ENCODE assay signal across 26 cellular contexts in the genomic region with DNA sequence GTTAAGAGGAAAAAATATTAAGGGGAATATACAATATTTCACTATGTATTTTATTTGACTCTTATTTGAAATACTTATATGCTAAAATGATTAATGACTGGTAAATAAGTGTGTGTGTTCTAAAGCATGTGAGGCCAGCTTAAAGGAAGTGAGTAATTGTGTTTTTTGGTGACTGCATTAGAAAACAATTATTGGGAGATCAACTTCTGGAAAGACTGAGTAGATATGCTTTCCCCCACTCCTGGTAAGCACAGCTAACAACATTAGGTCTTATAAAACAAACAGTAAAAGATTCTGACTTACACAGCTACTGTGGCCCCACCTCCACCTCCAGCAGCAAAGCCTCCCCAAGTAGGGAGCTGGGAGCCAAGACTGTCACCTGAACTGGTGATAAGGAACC.
DNase-seq lines count a peak whose midpoint lies in the region; FAIRE-seq and TF ChIP-seq lines count a peak whose summit lies in the region.
"Had no signal": no experiment of that assay in that cellular context is flagged by ENCODE, and none has a peak within 500 bp of the region (broad histone marks: within the 10 kb centered on the region; RNA-seq: fewer than 3 reads in every experiment).

No MANE protein-coding gene starts in this region.

- H3K9me3 ChIP-seq in sigmoid colon: peaks cover 0 to 2% (median 0%) of the 10 kb centered on the region in 4 donors
- H3K9me3 ChIP-seq: A549, ascending aorta had no signal

- H3K4me1 ChIP-seq in ACC112 (ENCODE audit: control insufficient read depth, insufficient read depth, low read length, unreplicated experiment): peaks cover 21% of the 10 kb centered on the region
- H3K4me1 ChIP-seq in sigmoid colon: no peaks in the 10 kb centered on the region
- H3K4me1 ChIP-seq: A549, ascending aorta had no signal

- H3K36me3 ChIP-seq in ACC112 (ENCODE audit: insufficient read depth, low read length) (no peaks in the 10 kb centered on the region), sigmoid colon (no peaks in the 10 kb centered on the region)
- H3K36me3 ChIP-seq: ascending aorta had no signal

- no peaks in the 10 kb centered on the region for H3K36me3 Mint-ChIP-seq in type B pancreatic cell

- intact Hi-C loops in sigmoid colon (cut with DNase I): no loop called here

- H3K27ac ChIP-seq in ACC112 (ENCODE audit: low read depth, low read length) (peak overlapping the region; percentile 70), RWPE1 (no peak overlapping the region), sigmoid colon (no peak overlapping the region)
- H3K27ac ChIP-seq: A549, ascending aorta, SK-N-MC had no signal

- DNase-seq in H54 (ENCODE audit: insufficient read length, low spot score) (peak; percentile 15), RWPE1 (ENCODE audit: low spot score) (peak; percentile 25), fibroblast of pulmonary artery (ENCODE audit: low read depth) (peak; percentile 38), HuH-7 (ENCODE audit: low spot score) (no peak), sigmoid colon (no peak), type B pancreatic cell (ENCODE audit: extremely low spot score, unreplicated experiment) (no peak)
- DNase-seq in stimulated activated CD4-positive, alpha-beta T cell treated with anti-CD3 and anti-CD28 coated beads, Interleukin-4, amount 100 ng/mL, for 4 hours: no peak
- DNase-seq: activated CD4-positive, alpha-beta T cell treated with anti-CD3 and anti-CD28 coated beads, Interleukin-2, amount 10 ng/mL, durations not matched to agents 24 days and 14 days; activated CD8-positive, alpha-beta memory T cell treated with anti-CD3 and anti-CD28 coated beads, Interleukin-2, amount 10 ng/mL, durations not matched to agents 7 days and 5 days; C1 segment of cervical spinal cord; Kasumi-1; left cardiac atrium; naive thymus-derived CD4-positive, alpha-beta T cell; NCI-H1092 treated with DMSO at 0.1 percent for 48 hours; NCI-H2081; NCI-H510A; stimulated activated CD4-positive, alpha-beta T cell treated with anti-CD3 and anti-CD28 coated beads, Interleukin-15, amount 100 ng/mL, for 24 hours; T-helper 17 cell had no signal

- H3K9me3 Mint-ChIP-seq in type B pancreatic cell: no peaks in the 10 kb centered on the region

- peak overlapping the region; percentile 51 for H2AFZ ChIP-seq in ACC112 (ENCODE audit: low read length, unreplicated experiment)

- H3K4me3 ChIP-seq in ACC112 (ENCODE audit: low read depth, low read length): peak overlapping the region; percentile 15; the same call in 1 of the 2 replicates
- no peak overlapping the region for H3K4me3 ChIP-seq in fibroblast of pulmonary artery (replicated peaks; ENCODE audit: low read depth, low read length)
- no peak overlapping the region for H3K4me3 ChIP-seq in sigmoid colon
- H3K4me3 ChIP-seq: A549, ascending aorta, SK-N-MC had no signal

- TF ChIP-seq EP300 in sigmoid colon (IDR thresholded peaks at IDR 0.05): no peak

- H3K4me3 Mint-ChIP-seq in type B pancreatic cell: no peak overlapping the region
- H3K4me3 Mint-ChIP-seq: activated CD4-positive, alpha-beta T cell treated with anti-CD3 and anti-CD28 coated beads, Interleukin-2, amount 10 ng/mL, durations not matched to agents 24 days and 14 days; activated CD8-positive, alpha-beta memory T cell treated with anti-CD3 and anti-CD28 coated beads, Interleukin-2, amount 10 ng/mL, durations not matched to agents 7 days and 5 days; activated T-helper 1 cell treated with anti-CD3 and anti-CD28 coated beads, Interleukin-12 subunit alpha, Interleukin-12 subunit beta, Interleukin-2, Interleukin-4 antibody, amounts not matched to agents 30 ng/mL and 10 ng/mL and 1 ng/mL, durations not matched to agents 14 hours and 24 hours and 36 hours; memory B cell; T-helper 17 cell had no signal

- CTCF ChIA-PET in RWPE1 (lab: Yijun Ruan, JAX): no interaction called here

- H3K27me3 Mint-ChIP-seq in type B pancreatic cell: no peaks in the 10 kb centered on the region
- H3K27me3 Mint-ChIP-seq: activated CD4-positive, alpha-beta T cell treated with anti-CD3 and anti-CD28 coated beads, Interleukin-2, amount 10 ng/mL, durations not matched to agents 24 days and 14 days; activated CD8-positive, alpha-beta memory T cell treated with anti-CD3 and anti-CD28 coated beads, Interleukin-2, amount 10 ng/mL, durations not matched to agents 7 days and 5 days; memory B cell; naive thymus-derived CD4-positive, alpha-beta T cell; T-helper 17 cell had no signal

- TF ChIP-seq CTCF in RWPE1 (conservative IDR thresholded peaks at IDR 0.05; ENCODE audit: low read depth) (no peak), fibroblast of pulmonary artery (IDR thresholded peaks at IDR 0.05; ENCODE audit: low read length, missing control alignments) (no peak), sigmoid colon (IDR thresholded peaks at IDR 0.05) (no peak), type B pancreatic cell (conservative IDR thresholded peaks at IDR 0.05) (no peak)

- no peak for TF ChIP-seq POLR2A in H54 (IDR thresholded peaks at IDR 0.05; ENCODE audit: low read depth, low read length)
- TF ChIP-seq POLR2A in sigmoid colon (IDR thresholded peaks at IDR 0.05): no peak

- H3K79me2 ChIP-seq in ACC112 (ENCODE audit: control insufficient read depth, insufficient read depth, low read length, unreplicated experiment): no peaks in the 10 kb centered on the region

- H3K27me3 ChIP-seq in ACC112 (ENCODE audit: insufficient read depth, low read length) (no peaks in the 10 kb centered on the region), sigmoid colon (no peaks in the 10 kb centered on the region)
- H3K27me3 ChIP-seq: ascending aorta had no signal

- no peaks in the 10 kb centered on the region for H3K4me1 Mint-ChIP-seq in type B pancreatic cell (ENCODE audit: unreplicated experiment)

- POLR2A ChIA-PET in RWPE1 (lab: Yijun Ruan, JAX; ENCODE audit: low non-redundant PET): no interaction called here

- H3K27ac Mint-ChIP-seq in type B pancreatic cell: no peak overlapping the region
- H3K27ac Mint-ChIP-seq: activated CD4-positive, alpha-beta T cell treated with anti-CD3 and anti-CD28 coated beads, Interleukin-2, amount 10 ng/mL, durations not matched to agents 24 days and 14 days; activated CD8-positive, alpha-beta memory T cell treated with anti-CD3 and anti-CD28 coated beads, Interleukin-2, amount 10 ng/mL, durations not matched to agents 7 days and 5 days; activated naive CD4-positive, alpha-beta T cell treated with anti-CD3 and anti-CD28 coated beads, Interleukin-2, amount 50 U/mL, for 72 hours; activated T-helper 1 cell treated with anti-CD3 and anti-CD28 coated beads, Interleukin-12 subunit alpha, Interleukin-12 subunit beta, Interleukin-2, Interleukin-4 antibody, amounts not matched to agents 30 ng/mL and 10 ng/mL and 1 ng/mL, durations not matched to agents 14 hours and 24 hours and 36 hours; memory B cell; T-helper 17 cell had no signal

- peak; percentile 78 for FAIRE-seq in H54 (lab: Jason Lieb, UNC)
- FAIRE-seq: A549, RCC 7860 had no signal

Comparison
In these comparisons a context has a peak if more than half of its experiments do, and no peak if none do; other contexts are left out.
1. DNase-seq: peak in H54 (single experiment), RWPE1 (single experiment) and fibroblast of pulmonary artery (single experiment); none in HuH-7 (single experiment), sigmoid colon (single experiment), type B pancreatic cell (single experiment) and stimulated activated CD4-positive, alpha-beta T cell treated with anti-CD3 and anti-CD28 coated beads, Interleukin-4, amount 100 ng/mL, for 4 hours (0 of 2).